Comparison of ENCODE assay signal across 15 cellular contexts in the genomic region with DNA sequence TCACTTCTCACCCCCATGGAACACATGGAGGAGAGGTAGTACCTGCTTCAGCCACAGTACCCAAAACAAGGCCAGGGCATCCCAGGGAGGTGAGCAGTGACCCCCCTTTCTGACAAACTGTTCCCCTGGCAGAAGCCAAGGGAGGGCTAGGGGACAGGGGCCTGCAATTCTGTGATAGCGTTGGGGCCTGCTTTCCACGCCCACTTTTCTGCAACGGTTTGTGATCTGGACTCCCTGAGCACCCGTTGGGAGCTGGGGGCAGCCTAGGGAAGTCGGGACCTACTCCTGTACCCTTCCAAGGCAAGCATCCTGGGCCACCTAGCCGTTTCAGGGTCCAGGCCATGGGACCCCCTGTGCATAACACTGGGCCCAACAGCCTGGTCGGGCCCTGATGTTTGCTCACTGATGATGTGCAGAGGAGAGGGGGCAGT. TPM values are rescaled to one million over a fixed set of nuclear protein-coding genes. Genes with fewer than 3 reads are reported as not detected.
A peak's percentile ranks its signal among the peaks of the same experiment; 100 is the strongest.
DNase-seq lines count a peak whose midpoint lies in the region; ATAC-seq and TF ChIP-seq lines count a peak whose summit lies in the region.
"Had no signal": no experiment of that assay in that cellular context is flagged by ENCODE, and none has a peak within 500 bp of the region (broad histone marks: within the 10 kb centered on the region; RNA-seq: fewer than 3 reads in every experiment).

No MANE protein-coding gene starts in this region.

- H3K36me3 Mint-ChIP-seq in activated T-cell treated with anti-CD3 and anti-CD28 coated beads, Interleukin-2, amount 50 U/mL, for 4 hours (ENCODE audit: insufficient read depth), result peaks cover 3% of the 10 kb centered on the region
- no peaks in the 10 kb centered on the region for H3K36me3 Mint-ChIP-seq in T-helper 17 cell (ENCODE audit: low read depth)
- H3K36me3 Mint-ChIP-seq in effector memory CD8-positive, alpha-beta T cell (ENCODE audit: insufficient read depth), result peaks cover 12% of the 10 kb centered on the region
- no peaks in the 10 kb centered on the region for H3K36me3 Mint-ChIP-seq in osteocyte (ENCODE audit: unreplicated experiment)

- no peaks in the 10 kb centered on the region for H4K20me1 ChIP-seq in PC-9 (ENCODE audit: insufficient read depth)

- H3K4me3 ChIP-seq in PC-9, result no peak overlapping the region
- H3K4me3 ChIP-seq: SJSA1 had no signal

- POLR2A ChIA-PET in PC-9 (lab: Charles Lee; ENCODE audit: unreplicated experiment), result interaction anchor here (0.6 kb wide), 1 partner anchor 165 kb away, joined by 4 read pairs; no protein-coding TSS in a partner anchor

- H3K9me2 ChIP-seq in PC-9 (ENCODE audit: insufficient read depth), result no peaks in the 10 kb centered on the region

- ATAC-seq in activated T-cell treated with anti-CD3 and anti-CD28 coated beads, Interleukin-2, amount 50 U/mL, for 4 hours, result no peak
- no peak for ATAC-seq in T-helper 17 cell
- no peak for ATAC-seq in effector memory CD8-positive, alpha-beta T cell (replicated peaks)

- CTCF ChIA-PET in PC-9 (lab: Charles Lee), result no interaction called here

- peak overlapping the region; percentile 61 for H3K4me3 Mint-ChIP-seq in activated T-cell treated with anti-CD3 and anti-CD28 coated beads, Interleukin-2, amount 50 U/mL, for 4 hours
- H3K4me3 Mint-ChIP-seq in T-helper 17 cell, result peak overlapping the region; percentile 69
- peak overlapping the region; percentile 45 to 65 for H3K4me3 Mint-ChIP-seq in effector memory CD8-positive, alpha-beta T cell
- no peak overlapping the region for H3K4me3 Mint-ChIP-seq in osteocyte (ENCODE audit: unreplicated experiment)
- H3K4me3 Mint-ChIP-seq: nephron had no signal

- H3K27ac ChIP-seq in substantia nigra (ENCODE audit: low read depth, low read length, poor library complexity, severe bottlenecking), result peak overlapping the region; percentile 77
- no peak overlapping the region for H3K27ac ChIP-seq in PC-9
- H3K27ac ChIP-seq: SJSA1 had no signal

- no peaks in the 10 kb centered on the region for H3K36me3 ChIP-seq in PC-9 (ENCODE audit: low read depth)
- H3K36me3 ChIP-seq: SJSA1, suprapubic skin had no signal

- H3K4me2 ChIP-seq in PC-9, result no peak overlapping the region

- H3K4me1 Mint-ChIP-seq in activated T-cell treated with anti-CD3 and anti-CD28 coated beads, Interleukin-2, amount 50 U/mL, for 4 hours (ENCODE audit: low read depth), result peaks cover 25% of the 10 kb centered on the region
- H3K4me1 Mint-ChIP-seq in T-helper 17 cell (peaks cover 14% of the 10 kb centered on the region), osteocyte (ENCODE audit: unreplicated experiment) (no peaks in the 10 kb centered on the region)
- H3K4me1 Mint-ChIP-seq in effector memory CD8-positive, alpha-beta T cell (ENCODE audit: low read depth in 2 of 2), result peaks cover 14 to 16% of the 10 kb centered on the region in 2 donors

- H2AFZ ChIP-seq in PC-9, result no peak overlapping the region

- H3K27me3 Mint-ChIP-seq in activated T-cell treated with anti-CD3 and anti-CD28 coated beads, Interleukin-2, amount 50 U/mL, for 4 hours (ENCODE audit: low read depth), result no peaks in the 10 kb centered on the region
- H3K27me3 Mint-ChIP-seq in T-helper 17 cell (peaks cover 4% of the 10 kb centered on the region), osteocyte (ENCODE audit: unreplicated experiment) (no peaks in the 10 kb centered on the region)
- no peaks in the 10 kb centered on the region for H3K27me3 Mint-ChIP-seq in effector memory CD8-positive, alpha-beta T cell

- H3K9me3 ChIP-seq in T-helper 17 cell (ENCODE audit: control insufficient read depth, low read length, poor library complexity, severe bottlenecking) (no peaks in the 10 kb centered on the region), PC-9 (ENCODE audit: insufficient read depth, low read depth) (no peaks in the 10 kb centered on the region)
- H3K9me3 ChIP-seq: SJSA1, suprapubic skin had no signal

- H3F3A ChIP-seq in PC-9 (ENCODE audit: insufficient read depth, low read depth), result peaks cover 11% of the 10 kb centered on the region

- BruUV-seq in PC-9 (replicated peaks; lab: Mats Ljungman, UMichigan), result no TSS peak

- no peak for DNase-seq in activated T-cell treated with anti-CD3 and anti-CD28 coated beads, Interleukin-2, amount 50 U/mL, for 4 hours
- DNase-seq in activated T-cell treated with anti-CD3 and anti-CD28 coated beads for 4 hours, result no peak
- no peak for DNase-seq in T-helper 17 cell
- no peak for DNase-seq in effector memory CD8-positive, alpha-beta T cell
- DNase-seq in substantia nigra (lab: John Stamatoyannopoulos, UW), result no peak
- DNase-seq in osteocyte (ENCODE audit: extremely low spot score, unreplicated experiment), result no peak
- no peak for DNase-seq in PC-9
- no peak for DNase-seq in Kasumi-1 (lab: John Stamatoyannopoulos, UW)
- DNase-seq: activated effector memory CD4-positive, alpha-beta T cell treated with Interleukin-2 at 50 U/mL for 16 hours; cerebellar nuclear complex; DMS79; NCI-H1092 had no signal

- H3K9me3 Mint-ChIP-seq in activated T-cell treated with anti-CD3 and anti-CD28 coated beads, Interleukin-2, amount 50 U/mL, for 4 hours, result no peaks in the 10 kb centered on the region
- no peaks in the 10 kb centered on the region for H3K9me3 Mint-ChIP-seq in effector memory CD8-positive, alpha-beta T cell
- no peaks in the 10 kb centered on the region for H3K9me3 Mint-ChIP-seq in osteocyte (ENCODE audit: unreplicated experiment)
- H3K9me3 Mint-ChIP-seq: nephron had no signal

- no peak for TF ChIP-seq CTCF in osteocyte (IDR thresholded peaks at IDR 0.05)
- TF ChIP-seq CTCF in PC-9 (conservative IDR thresholded peaks at IDR 0.05), result no peak

- peaks cover 18% of the 10 kb centered on the region for H3K4me1 ChIP-seq in PC-9 (replicated peaks; ENCODE audit: insufficient read depth)
- H3K4me1 ChIP-seq: SJSA1 had no signal

- intact Hi-C loops in PC-9 (cut with micrococcal nuclease; ENCODE audit: unreplicated experiment), result no loop called here

- H3K27ac Mint-ChIP-seq in T-helper 17 cell (peak overlapping the region; percentile 75), osteocyte (ENCODE audit: unreplicated experiment) (no peak overlapping the region)
- H3K27ac Mint-ChIP-seq in effector memory CD8-positive, alpha-beta T cell, result peak overlapping the region; percentile 78 to 94
- H3K27ac Mint-ChIP-seq: nephron had no signal

- H3K79me2 ChIP-seq in PC-9 (ENCODE audit: low read depth), result no peaks in the 10 kb centered on the region

- no peaks in the 10 kb centered on the region for H3K27me3 ChIP-seq in PC-9 (ENCODE audit: insufficient read depth, low read depth)
- H3K27me3 ChIP-seq: suprapubic skin had no signal

RNA-seq across cellular contexts. Expression of a gene that starts 1.0 kb away (rescaled TPM):
- total RNA-seq in activated T-cell treated with anti-CD3 and anti-CD28 coated beads, Interleukin-2, amount 50 U/mL, for 4 hours, result 10 to 100 TPM; 39.0 to 42.2 (median 42.0) TPM
- total RNA-seq in T-helper 17 cell, result 10 to 100 TPM; 28.0 to 30.3 TPM
- not detected in 2 replicates for total RNA-seq in osteocyte
- total RNA-seq in PC-9 (2021), result 0.33 and 0.35 TPM in 2 replicates

RNA-seq across cellular contexts. Expression of a gene that starts 29.0 kb away (rescaled TPM):
- not detected for total RNA-seq in activated T-cell treated with anti-CD3 and anti-CD28 coated beads, Interleukin-2, amount 50 U/mL, for 4 hours
- total RNA-seq in T-helper 17 cell, result 1 to 10 TPM in 1 of 2 donors, under 1 TPM in 1; 0.05 to 1.1 TPM
- not detected in 2 replicates for total RNA-seq in osteocyte
- 0.48 and 1.2 TPM in 2 replicates for total RNA-seq in PC-9 (2021)
- total RNA-seq: SJSA1 had no signal

RNA-seq across cellular contexts. Expression of a gene that starts 36.0 kb away (rescaled TPM):
- total RNA-seq in activated T-cell treated with anti-CD3 and anti-CD28 coated beads, Interleukin-2, amount 50 U/mL, for 4 hours, result 10 to 100 TPM; 52.8 to 54.5 (median 53.6) TPM
- total RNA-seq in T-helper 17 cell (10 to 100 TPM; 24.3 to 24.4 TPM), osteocyte (40.3 and 46.5 TPM in 2 replicates), PC-9 (2021) (44.5 and 47.7 TPM in 2 replicates)

Comparison
In these comparisons a context has a peak if more than half of its experiments do, and no peak if none do; other contexts are left out.
1. RNA of a gene that starts 1.0 kb away (total RNA-seq): 39.0 to 42.2 TPM in activated T-cell treated with anti-CD3 and anti-CD28 coated beads, Interleukin-2, amount 50 U/mL, for 4 hours and 28.0 to 30.3 TPM in T-helper 17 cell; 0.33 to 0.35 TPM in PC-9 and not detected in osteocyte; every median in the first group is over 10 times any median in the second.